17 cellular contexts compared by ENCODE assay signal in genomic region chr13:41344358-41344757, GRCh38.
"Had no signal": no experiment of that assay in that cellular context is flagged by ENCODE, and none has a peak within 500 bp of the region (broad histone marks: within the 10 kb centered on the region; RNA-seq: fewer than 3 reads in every experiment).

No MANE protein-coding gene starts in this region.

- H3K27ac Mint-ChIP-seq: activated CD8-positive, alpha-beta T cell treated with anti-CD3 and anti-CD28 coated beads, Interleukin-2, amount 10 ng/mL, durations not matched to agents 7 days and 5 days; progenitor cell of endocrine pancreas; type B pancreatic cell had no signal

- H3K9me3 ChIP-seq: adrenal gland, gastrocnemius medialis, right atrium auricular region had no signal

- H3K27me3 ChIP-seq: adrenal gland, gastrocnemius medialis, right atrium auricular region had no signal

- H3K27ac ChIP-seq: adrenal gland, gastrocnemius medialis, right atrium auricular region had no signal

- H3K4me3 Mint-ChIP-seq: activated CD8-positive, alpha-beta T cell treated with anti-CD3 and anti-CD28 coated beads, Interleukin-2, amount 10 ng/mL, durations not matched to agents 7 days and 5 days; type B pancreatic cell had no signal

- H3K4me3 ChIP-seq: adrenal gland, gastrocnemius medialis, right atrium auricular region, skin epidermis had no signal

- H3K27me3 Mint-ChIP-seq: progenitor cell of endocrine pancreas, type B pancreatic cell had no signal

- DNase-seq: activated CD4-positive, alpha-beta T cell treated with anti-CD3 and anti-CD28 coated beads for 4 hours; activated CD8-positive, alpha-beta memory T cell treated with anti-CD3 and anti-CD28 coated beads, Interleukin-2, amount 50 U/mL, for 4 hours; activated CD8-positive, alpha-beta T cell treated with anti-CD3 and anti-CD28 coated beads, Interleukin-2, amount 10 ng/mL, durations not matched to agents 7 days and 5 days; activated gamma-delta T cell treated with Interleukin-2 at 50 U/mL for 16 hours; adrenal gland; erythroblast; gastrocnemius medialis; nucleus accumbens; stimulated activated CD4-positive, alpha-beta T cell treated with anti-CD3 and anti-CD28 coated beads, Interleukin-4, amount 100 ng/mL, for 4 hours; stimulated activated CD8-positive, alpha-beta memory T cell treated with anti-CD3 and anti-CD28 coated beads, Interleukin-4, amount 100 ng/mL, for 48 hours; stimulated activated naive CD8-positive, alpha-beta T cell treated with anti-CD3 and anti-CD28 coated beads, Interleukin-15, Interleukin-2, amounts not matched to agents 100 U/mL and 50 U/mL, for 24 hours; T-helper 2 cell had no signal

- ATAC-seq: activated CD8-positive, alpha-beta T cell treated with anti-CD3 and anti-CD28 coated beads, Interleukin-2, amount 10 ng/mL, durations not matched to agents 7 days and 5 days; gastrocnemius medialis; left lobe of liver; stimulated activated naive CD8-positive, alpha-beta T cell treated with anti-CD3 and anti-CD28 coated beads, Interleukin-15, Interleukin-2, amounts not matched to agents 100 U/mL and 50 U/mL, for 24 hours had no signal

- H3K9me3 Mint-ChIP-seq: type B pancreatic cell had no signal
